Comparison of ENCODE assay signal across 8 cellular contexts in the genomic region with DNA sequence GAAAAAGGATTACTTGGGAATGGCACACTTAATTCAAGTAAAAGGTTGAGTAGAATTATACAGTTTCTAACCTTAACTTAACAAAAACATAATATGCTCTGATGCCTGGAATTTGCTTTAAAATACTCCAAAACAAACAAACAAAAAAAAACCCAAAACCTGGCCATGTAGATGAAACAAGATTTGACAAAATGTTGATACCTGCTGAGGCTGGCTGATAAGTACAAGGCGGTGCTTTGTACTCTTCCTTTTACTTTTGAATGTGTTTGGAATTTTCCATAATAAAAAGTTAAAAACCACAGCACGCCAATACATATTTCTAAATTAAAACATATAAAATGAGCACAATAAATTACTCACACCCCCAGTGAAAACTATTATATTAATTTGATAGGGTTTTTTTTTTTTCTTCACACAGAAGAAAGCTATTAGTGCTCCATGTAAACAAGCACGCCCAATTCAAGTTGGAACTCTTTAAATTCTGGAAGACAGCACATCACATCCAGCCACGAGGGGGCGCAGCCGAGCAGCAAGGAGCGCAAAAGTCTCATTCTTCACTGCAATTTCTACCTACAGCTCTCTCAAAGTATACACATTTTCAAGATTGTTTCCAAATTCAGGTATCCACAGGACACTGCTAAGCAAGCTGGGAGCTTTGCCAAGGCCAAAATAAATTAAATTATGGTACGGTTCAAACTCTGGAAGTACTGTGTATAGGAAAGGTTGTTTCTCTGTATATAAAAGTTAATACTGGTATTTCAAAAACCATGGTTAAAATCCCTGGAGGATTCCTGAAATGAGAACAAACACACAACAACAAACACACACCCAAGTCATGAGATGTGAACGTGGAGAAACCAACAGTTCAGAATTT. TPM values are rescaled to one million over a fixed set of nuclear protein-coding genes. Genes with fewer than 3 reads are reported as not detected.
DNase-seq lines count a peak whose midpoint lies in the region; ATAC-seq and TF ChIP-seq lines count a peak whose summit lies in the region.

No MANE protein-coding gene starts in this region.

- H3K27me3 Mint-ChIP-seq in type B pancreatic cell: no peaks in the 10 kb centered on the region

- no peak overlapping the region for H2AFZ ChIP-seq in parathyroid adenoma

- H3K27ac ChIP-seq in gastroesophageal sphincter (peak overlapping the region in 3 of 4 donors; percentile 27 to 88 (median 85)), parathyroid adenoma (no peak overlapping the region)

- H3K36me3 Mint-ChIP-seq in type B pancreatic cell: no peaks in the 10 kb centered on the region

- no peak for TF ChIP-seq POLR2A in gastroesophageal sphincter (IDR thresholded peaks at IDR 0.05)

- H3K9ac ChIP-seq in parathyroid adenoma: no peak overlapping the region

- H3K9me3 ChIP-seq in gastroesophageal sphincter (no peaks in the 10 kb centered on the region), parathyroid adenoma (ENCODE audit: control insufficient read depth, low read length) (no peaks in the 10 kb centered on the region)

- H3K4me1 ChIP-seq in gastroesophageal sphincter: peaks cover 5 to 93% (median 16%) of the 10 kb centered on the region in 3 donors
- H3K4me1 ChIP-seq in parathyroid adenoma: peaks cover 41% of the 10 kb centered on the region

- TF ChIP-seq EP300 in gastroesophageal sphincter (IDR thresholded peaks at IDR 0.05): no peak

- DNase-seq in D341Med (ENCODE audit: low spot score) (peak; percentile 59), LoVo (ENCODE audit: low spot score) (peak; percentile 70), SHP77 (lab: John Stamatoyannopoulos, UW) (peak; percentile 45 to 52), type B pancreatic cell (ENCODE audit: extremely low spot score, unreplicated experiment) (peak; percentile 86)
- peak; percentile 95 for DNase-seq in activated effector memory CD4-positive, alpha-beta T cell treated with anti-CD3 and anti-CD28 coated beads, Interleukin-2, amount 50 U/mL, for 16 hours

- ATAC-seq in gastroesophageal sphincter (no peak), HG03280 (IDR thresholded peaks at IDR 0.05; ENCODE audit: unreplicated experiment) (no peak)

- H3K4me1 Mint-ChIP-seq in type B pancreatic cell (ENCODE audit: unreplicated experiment): peaks cover 83% of the 10 kb centered on the region

- H3K4me2 ChIP-seq in parathyroid adenoma (ENCODE audit: low read length): peak overlapping the region; percentile 99

- peak; percentile 83 to 95 (median 90) for TF ChIP-seq CTCF in gastroesophageal sphincter (IDR thresholded peaks at IDR 0.05)
- peak; percentile 98 for TF ChIP-seq CTCF in parathyroid adenoma (IDR thresholded peaks at IDR 0.05)
- TF ChIP-seq CTCF in type B pancreatic cell (conservative IDR thresholded peaks at IDR 0.05): peak; percentile 99

- H3K4me3 Mint-ChIP-seq in type B pancreatic cell: peak overlapping the region; percentile 63

- H3K27ac Mint-ChIP-seq in type B pancreatic cell: peak overlapping the region; percentile 98

- H3K9me3 Mint-ChIP-seq in type B pancreatic cell: no peaks in the 10 kb centered on the region

- peaks cover 35% of the 10 kb centered on the region for H3K79me2 ChIP-seq in parathyroid adenoma

- H3K27me3 ChIP-seq in gastroesophageal sphincter (no peaks in the 10 kb centered on the region), parathyroid adenoma (ENCODE audit: control insufficient read depth, insufficient read depth, low read length) (no peaks in the 10 kb centered on the region)

- no peaks in the 10 kb centered on the region for H3K36me3 ChIP-seq in gastroesophageal sphincter
- H3K36me3 ChIP-seq in parathyroid adenoma (ENCODE audit: control insufficient read depth, insufficient read depth, low read length): no peaks in the 10 kb centered on the region

- H3K4me3 ChIP-seq in gastroesophageal sphincter (peak overlapping the region in 1 of 2 donors; percentile 8), parathyroid adenoma (ENCODE audit: low read depth, low read length) (peak overlapping the region; percentile 74)

- 10 to 12% methylated on average over 9 of the region's 9 CpGs for WGBS in gastroesophageal sphincter (ENCODE audit: low coverage in 1 of 2), 2 donors

RNA-seq across cellular contexts. Expression of a gene that starts 7.5 kb away (rescaled TPM):
- total RNA-seq in gastroesophageal sphincter (10 to 100 TPM; 13.9 to 18.5 (median 15.6) TPM), type B pancreatic cell (ENCODE audit: low replicate concordance) (19.2 and 26.2 TPM in 2 replicates)
